In genomic region chr5:107672212-107673105, GRCh38 we compare ENCODE assay signal across 8 cellular contexts.
A peak's percentile ranks its signal among the peaks of the same experiment; 100 is the strongest.
DNase-seq lines count a peak whose midpoint lies in the region; ATAC-seq lines count a peak whose summit lies in the region.

No MANE protein-coding gene starts in this region.

- no peaks in the 10 kb centered on the region for H3K9me3 ChIP-seq in adipocyte (ENCODE audit: control insufficient read depth, low read length)
- H3K9me3 ChIP-seq in neuron (ENCODE audit: low read length): no peaks in the 10 kb centered on the region

- DNase-seq in D341Med (ENCODE audit: low spot score) (peak; percentile 87), NCI-H69 (lab: John Stamatoyannopoulos, UW) (peak; percentile 100), adipocyte (ENCODE audit: low read depth) (peak; percentile 97), head of caudate nucleus (peak; percentile 12 to 87 (median 74))

- ATAC-seq in HG03432 (IDR thresholded peaks at IDR 0.05; ENCODE audit: unreplicated experiment): peak; percentile 28
- no peak for ATAC-seq in HG02938 (IDR thresholded peaks at IDR 0.05; ENCODE audit: unreplicated experiment)
- ATAC-seq in GM18520 (IDR thresholded peaks at IDR 0.05; ENCODE audit: unreplicated experiment): no peak

- H3K4me3 ChIP-seq in adipocyte (ENCODE audit: low read length) (peak overlapping the region; percentile 93), neuron (ENCODE audit: low read length) (peak overlapping the region; percentile 99)

- H3K36me3 ChIP-seq in adipocyte (ENCODE audit: control insufficient read depth, insufficient read depth, low read length, severe bottlenecking): no peaks in the 10 kb centered on the region
- H3K36me3 ChIP-seq in neuron (ENCODE audit: insufficient read depth, low read length): no peaks in the 10 kb centered on the region

- peak overlapping the region; percentile 91 for H3K9ac ChIP-seq in adipocyte (ENCODE audit: low read length)

- H3K27me3 ChIP-seq in adipocyte (replicated peaks; ENCODE audit: control insufficient read depth, insufficient read depth, low read length) (no peaks in the 10 kb centered on the region), neuron (ENCODE audit: insufficient read depth, low read length) (no peaks in the 10 kb centered on the region)

- H3K4me1 ChIP-seq in adipocyte (ENCODE audit: control insufficient read depth, insufficient read depth, low read length): peaks cover 11% of the 10 kb centered on the region
- H3K4me1 ChIP-seq in neuron (ENCODE audit: insufficient read depth, low read length): peaks cover 9% of the 10 kb centered on the region

- intact Hi-C loops in head of caudate nucleus (cut with DNase I): loop anchor here (10.0 kb wide), 1 partner anchor 98 kb away; no protein-coding TSS in a partner anchor

- peak overlapping the region; percentile 98 for H2AFZ ChIP-seq in neuron (ENCODE audit: low read depth, low read length)
